1 cellular context compared by ENCODE assay signal in the genomic region with DNA sequence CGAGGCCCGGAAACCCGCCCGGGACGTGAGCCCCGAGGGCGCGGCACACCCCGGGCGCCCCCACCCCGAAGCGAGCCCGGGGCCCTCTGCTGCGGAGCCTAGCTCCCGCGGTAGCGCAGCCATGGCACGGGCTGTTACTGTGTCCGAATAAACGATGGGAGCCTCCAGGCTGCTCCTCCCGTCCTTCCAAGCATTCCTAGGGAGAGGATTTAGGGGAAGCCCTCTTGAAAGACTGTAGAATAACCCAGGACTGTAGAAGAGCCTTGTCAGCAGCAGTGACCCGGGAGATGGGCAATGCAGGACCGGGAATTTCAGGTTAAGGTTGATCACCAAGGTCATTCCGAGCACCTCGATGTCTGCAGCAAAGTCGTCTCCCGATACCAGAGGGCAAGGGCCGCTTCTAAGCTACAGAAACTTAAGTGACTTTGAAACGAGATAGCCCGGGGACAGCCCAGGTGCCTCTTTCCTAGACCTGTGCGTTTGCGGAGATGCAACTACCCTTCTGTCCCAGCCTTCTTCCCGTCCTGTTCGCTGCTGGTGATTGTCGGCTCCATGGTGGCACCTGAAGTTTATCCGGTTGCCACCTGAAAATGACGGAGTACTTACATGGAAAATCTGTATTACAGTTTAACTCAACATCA.
A peak's percentile ranks its signal among the peaks of the same experiment; 100 is the strongest.
TF ChIP-seq lines count a peak whose summit lies in the region.

No MANE protein-coding gene starts in this region.

TF ChIP-seq in HEK293, 187 proteins besides CTCF, POLR2A, EP300 and RAD21 (continued from another document):
- TF ChIP-seq SP7 (tag by site-specific recombination; IDR thresholded peaks at IDR 0.05) (no peak), ZNF664 (tag by site-specific recombination; IDR thresholded peaks at IDR 0.05) (no peak), ZNF768 (tag by site-specific recombination; IDR thresholded peaks at IDR 0.05) (no peak), ZNF341 (tag by site-specific recombination; IDR thresholded peaks at IDR 0.05; ENCODE audit: low read depth) (no peak; the same call in 1 of the 2 replicates)
- TF ChIP-seq, protein P1, sequence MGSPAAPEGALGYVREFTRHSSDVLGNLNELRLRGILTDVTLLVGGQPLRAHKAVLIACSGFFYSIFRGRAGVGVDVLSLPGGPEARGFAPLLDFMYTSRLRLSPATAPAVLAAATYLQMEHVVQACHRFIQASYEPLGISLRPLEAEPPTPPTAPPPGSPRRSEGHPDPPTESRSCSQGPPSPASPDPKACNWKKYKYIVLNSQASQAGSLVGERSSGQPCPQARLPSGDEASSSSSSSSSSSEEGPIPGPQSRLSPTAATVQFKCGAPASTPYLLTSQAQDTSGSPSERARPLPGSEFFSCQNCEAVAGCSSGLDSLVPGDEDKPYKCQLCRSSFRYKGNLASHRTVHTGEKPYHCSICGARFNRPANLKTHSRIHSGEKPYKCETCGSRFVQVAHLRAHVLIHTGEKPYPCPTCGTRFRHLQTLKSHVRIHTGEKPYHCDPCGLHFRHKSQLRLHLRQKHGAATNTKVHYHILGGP (tag by site-specific recombination; IDR thresholded peaks at IDR 0.05), result peak; percentile 26; the same call in 1 of the 2 replicates
- TF ChIP-seq, protein P2, sequence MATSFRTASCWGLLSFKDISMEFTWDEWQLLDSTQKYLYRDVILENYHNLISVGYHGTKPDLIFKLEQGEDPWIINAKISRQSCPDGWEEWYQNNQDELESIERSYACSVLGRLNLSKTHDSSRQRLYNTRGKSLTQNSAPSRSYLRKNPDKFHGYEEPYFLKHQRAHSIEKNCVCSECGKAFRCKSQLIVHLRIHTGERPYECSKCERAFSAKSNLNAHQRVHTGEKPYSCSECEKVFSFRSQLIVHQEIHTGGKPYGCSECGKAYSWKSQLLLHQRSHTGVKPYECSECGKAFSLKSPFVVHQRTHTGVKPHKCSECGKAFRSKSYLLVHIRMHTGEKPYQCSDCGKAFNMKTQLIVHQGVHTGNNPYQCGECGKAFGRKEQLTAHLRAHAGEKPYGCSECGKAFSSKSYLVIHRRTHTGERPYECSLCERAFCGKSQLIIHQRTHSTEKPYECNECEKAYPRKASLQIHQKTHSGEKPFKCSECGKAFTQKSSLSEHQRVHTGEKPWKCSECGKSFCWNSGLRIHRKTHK (tag by site-specific recombination; IDR thresholded peaks at IDR 0.05), result no peak
